In genomic region chr2:177211148-177211547, GRCh38 we compare ENCODE assay signal across 1 cellular context.
TF ChIP-seq lines count a peak whose summit lies in the region.

No MANE protein-coding gene starts in this region.

TF ChIP-seq in liver, 16 proteins besides CTCF, POLR2A, EP300 and RAD21 (continued from another document):
- TF ChIP-seq MAX (IDR thresholded peaks at IDR 0.05) (no peak), FOXA2 (IDR thresholded peaks at IDR 0.05) (no peak), GABPA (IDR thresholded peaks at IDR 0.05 in 1 of 2, conservative IDR thresholded peaks at IDR 0.05 in 1 of 2) (no peak), EGR1 (IDR thresholded peaks at IDR 0.05; ENCODE audit: low read depth in 2 of 2) (no peak), YY1 (IDR thresholded peaks at IDR 0.05) (no peak)
